ENCODE assay signal across 8 cellular contexts in the genomic region with DNA sequence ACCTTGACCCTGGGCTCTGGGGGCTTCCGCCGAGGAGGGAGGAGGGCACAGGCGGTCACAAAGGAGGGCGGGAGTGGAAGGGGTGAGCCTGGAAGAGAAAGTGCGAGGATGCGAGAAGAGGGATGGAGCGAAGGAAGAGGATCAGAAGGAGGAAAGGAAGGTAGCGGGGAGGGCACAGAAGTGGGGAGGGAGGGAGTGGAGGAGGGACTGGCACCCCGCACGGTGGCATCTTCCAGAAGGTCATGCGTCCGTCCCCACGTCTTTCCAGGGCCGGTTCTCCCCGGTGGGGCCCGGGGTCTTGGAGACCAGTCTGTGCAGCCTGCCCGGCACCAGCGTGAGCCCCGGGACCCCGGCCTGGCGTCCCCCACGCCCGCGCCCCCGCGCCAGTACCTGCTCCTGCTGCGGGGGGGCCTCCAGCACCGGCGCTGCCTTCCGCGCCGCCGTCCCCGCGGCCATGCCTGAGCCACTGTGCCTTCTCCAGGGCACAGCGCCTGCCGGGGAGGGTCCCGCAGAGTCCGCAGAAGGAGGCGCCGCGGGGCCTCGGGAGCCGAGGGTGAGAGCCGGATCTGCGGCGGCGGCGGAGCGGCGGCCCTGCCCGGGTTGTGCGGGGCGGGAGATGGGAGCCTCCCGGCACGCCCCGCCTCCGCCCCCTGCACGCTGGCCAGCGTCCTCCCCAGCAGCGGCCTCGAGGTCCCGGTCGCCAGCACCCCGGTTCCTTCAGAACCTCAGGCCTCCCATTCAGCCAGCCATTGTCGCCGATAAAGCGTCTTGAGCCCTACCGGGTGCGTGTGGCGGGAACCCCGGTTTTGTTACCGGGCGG. TPM values are rescaled to one million over a fixed set of nuclear protein-coding genes. Genes with fewer than 3 reads are reported as not detected.
DNase-seq lines count a peak whose midpoint lies in the region; ATAC-seq, FAIRE-seq and TF ChIP-seq lines count a peak whose summit lies in the region.

A gene (minus strand): TSS at position 618 of the 820 bp plus-strand sequence. CDS start 162 bp downstream, at position 456.

- H3K4me1 Mint-ChIP-seq in activated CD4-positive, alpha-beta memory T cell treated with anti-CD3 and anti-CD28 coated beads for 36 hours (ENCODE audit: low read depth) = peaks cover 6% of the 10 kb centered on the region
- peaks cover 2% of the 10 kb centered on the region for H3K4me1 Mint-ChIP-seq in activated CD4-positive, alpha-beta memory T cell treated with anti-CD3 and anti-CD28 coated beads, Interleukin-2, amount 10 ng/mL, durations not matched to agents 7 days and 5 days
- H3K4me1 Mint-ChIP-seq in immature natural killer cell = peaks cover 0 to 2% of the 10 kb centered on the region in 2 donors

- no peaks in the 10 kb centered on the region for H4K20me1 ChIP-seq in K562 (replicated peaks; ENCODE audit: control insufficient read depth, insufficient read depth, low read length)

- no peaks in the 10 kb centered on the region for H3K9me3 Mint-ChIP-seq in activated CD4-positive, alpha-beta memory T cell treated with anti-CD3 and anti-CD28 coated beads for 36 hours
- H3K9me3 Mint-ChIP-seq in activated CD4-positive, alpha-beta memory T cell treated with anti-CD3 and anti-CD28 coated beads, Interleukin-2, amount 10 ng/mL, durations not matched to agents 7 days and 5 days = no peaks in the 10 kb centered on the region
- peaks cover 0 to 5% (median 2%) of the 10 kb centered on the region in 6 donors for H3K9me3 Mint-ChIP-seq in immature natural killer cell

- peak; percentile 17 for DNase-seq in activated CD4-positive, alpha-beta memory T cell treated with anti-CD3 and anti-CD28 coated beads for 36 hours
- no peak for DNase-seq in activated CD4-positive, alpha-beta memory T cell treated with anti-CD3 and anti-CD28 coated beads, Interleukin-2, amount 10 ng/mL, durations not matched to agents 7 days and 5 days
- peak in 2 of 4 experiments; percentile 26 to 35 for DNase-seq in K562 (ENCODE audit: extremely low read depth in 1 of 4, low spot score in 3 of 4)
- no peak for DNase-seq in immature natural killer cell
- DNase-seq in stimulated activated CD4-positive, alpha-beta T cell treated with anti-CD3 and anti-CD28 coated beads, Interleukin-4, amount 100 ng/mL, for 48 hours (ENCODE audit: low read depth in 2 of 2) = peak; percentile 8 to 20
- no peak for DNase-seq in 8988T
- DNase-seq in HUDEP-2 (lab: John Stamatoyannopoulos, UW; ENCODE audit: unreplicated experiment in 76 of 76) = no peak

- ATAC-seq in K562 (peak; percentile 69), GM21576 (IDR thresholded peaks at IDR 0.05; ENCODE audit: unreplicated experiment) (no peak)

- POLR2A ChIA-PET in activated CD4-positive, alpha-beta memory T cell treated with anti-CD3 and anti-CD28 coated beads for 36 hours (lab: Charles Lee) = no interaction called here
- POLR2A ChIA-PET in activated CD4-positive, alpha-beta memory T cell treated with anti-CD3 and anti-CD28 coated beads, Interleukin-2, amount 10 ng/mL, durations not matched to agents 7 days and 5 days (lab: Charles Lee) = no interaction called here
- POLR2A ChIA-PET in K562 (lab: Yijun Ruan, JAX) = no interaction called here

- in situ Hi-C loops in K562 (cut with MboI) = no loop called here

- peak within 1 kb of the TSS in 1 of 2 experiments; percentile 39; a peak in 1 of 4 replicates for H3K9ac ChIP-seq in K562 (ENCODE audit: insufficient read depth in 1 of 2, low read depth in 2 of 2, low read length in 2 of 2)

- H3K27me3 ChIP-seq in K562 (ENCODE audit: control insufficient read depth in 2 of 2, insufficient read depth in 2 of 2, low read length in 2 of 2) = peaks cover 20 to 41% of the 10 kb centered on the region in 2 experiments; a peak in 4 of 5 replicates

- H3K9me1 ChIP-seq in K562 (ENCODE audit: control insufficient read depth, insufficient read depth, low read length) = no peaks in the 10 kb centered on the region

- TF ChIP-seq POLR2A in K562 (conservative IDR thresholded peaks at IDR 0.05) = no peak

- peak within 1 kb of the TSS; percentile 6 for H3K4me3 Mint-ChIP-seq in activated CD4-positive, alpha-beta memory T cell treated with anti-CD3 and anti-CD28 coated beads for 36 hours
- H3K4me3 Mint-ChIP-seq in activated CD4-positive, alpha-beta memory T cell treated with anti-CD3 and anti-CD28 coated beads, Interleukin-2, amount 10 ng/mL, durations not matched to agents 7 days and 5 days = no peak within 1 kb of the TSS
- peak within 1 kb of the TSS in 4 of 5 donors; percentile 6 to 56 (median 30) for H3K4me3 Mint-ChIP-seq in immature natural killer cell

- no peak for FAIRE-seq in K562 (lab: Jason Lieb, UNC)

- peaks cover 39% of the 10 kb centered on the region for H3K27me3 Mint-ChIP-seq in activated CD4-positive, alpha-beta memory T cell treated with anti-CD3 and anti-CD28 coated beads for 36 hours
- H3K27me3 Mint-ChIP-seq in activated CD4-positive, alpha-beta memory T cell treated with anti-CD3 and anti-CD28 coated beads, Interleukin-2, amount 10 ng/mL, durations not matched to agents 7 days and 5 days = peaks cover 60% of the 10 kb centered on the region
- H3K27me3 Mint-ChIP-seq in immature natural killer cell (ENCODE audit: low read depth in 3 of 3) = peaks cover 14 to 24% (median 15%) of the 10 kb centered on the region in 3 donors

- no peak for TF ChIP-seq RAD21 in K562 (CRISPR knock-in tag; conservative IDR thresholded peaks at IDR 0.05 in 1 of 2, IDR thresholded peaks at IDR 0.05 in 1 of 2)

- H3K36me3 ChIP-seq in K562 (ENCODE audit: control insufficient read depth, insufficient read depth, low read length) = no peaks in the 10 kb centered on the region

- BruUV-seq in K562 (replicated peaks; lab: Mats Ljungman, UMichigan) = no TSS peak

- H3K27ac Mint-ChIP-seq in activated CD4-positive, alpha-beta memory T cell treated with anti-CD3 and anti-CD28 coated beads for 36 hours = no peak within 1 kb of the TSS
- no peak within 1 kb of the TSS for H3K27ac Mint-ChIP-seq in activated CD4-positive, alpha-beta memory T cell treated with anti-CD3 and anti-CD28 coated beads, Interleukin-2, amount 10 ng/mL, durations not matched to agents 7 days and 5 days
- H3K27ac Mint-ChIP-seq in immature natural killer cell = no peak within 1 kb of the TSS

- peak within 1 kb of the TSS; percentile 37; the same call in 1 of the 2 replicates for H2AFZ ChIP-seq in K562 (ENCODE audit: low read depth, low read length)

- TF ChIP-seq CTCF in K562 (IDR thresholded peaks at IDR 0.05 in 2 of 3, conservative IDR thresholded peaks at IDR 0.05 in 1 of 3; ENCODE audit: insufficient read depth in 2 of 3, low read depth in 1 of 3, low read length in 3 of 3) = no peak

- no peak within 1 kb of the TSS for H3K4me3 ChIP-seq in K562

- peaks cover 0 to 10% of the 10 kb centered on the region in 2 experiments; a peak in 2 of 5 replicates for H3K4me1 ChIP-seq in K562 (replicated peaks in 1 of 2; ENCODE audit: control insufficient read depth in 2 of 2, insufficient read depth in 2 of 2, low read length in 2 of 2)

- TF ChIP-seq EP300 in K562 (IDR thresholded peaks at IDR 0.05; ENCODE audit: low read length) = no peak

- no peak within 1 kb of the TSS for H3K4me2 ChIP-seq in K562 (ENCODE audit: insufficient read depth, low read length)

- WGBS in K562 (ENCODE audit: insufficient coverage, low coverage, missing lambda C conversion rate) = 9% methylated on average over 15 of the region's 74 CpGs

- no peak within 1 kb of the TSS for H3K27ac ChIP-seq in K562 (ENCODE audit: extremely low read depth, low read depth, low read length)

- H3K79me2 ChIP-seq in K562 (ENCODE audit: control insufficient read depth, insufficient read depth, low read length) = no peaks in the 10 kb centered on the region

- intact Hi-C loops in activated CD4-positive, alpha-beta memory T cell treated with anti-CD3 and anti-CD28 coated beads for 36 hours (cut with micrococcal nuclease) = no loop called here
- intact Hi-C loops in K562 (cut with micrococcal nuclease) = loop anchor here (10.0 kb wide), 1 partner anchor 325 kb away; no protein-coding TSS in a partner anchor

- H3K9me3 ChIP-seq in K562 (replicated peaks; ENCODE audit: control insufficient read depth, insufficient read depth, low read depth, low read length) = no peaks in the 10 kb centered on the region

- no peaks in the 10 kb centered on the region for H3K36me3 Mint-ChIP-seq in activated CD4-positive, alpha-beta memory T cell treated with anti-CD3 and anti-CD28 coated beads for 36 hours
- no peaks in the 10 kb centered on the region for H3K36me3 Mint-ChIP-seq in activated CD4-positive, alpha-beta memory T cell treated with anti-CD3 and anti-CD28 coated beads, Interleukin-2, amount 10 ng/mL, durations not matched to agents 7 days and 5 days (ENCODE audit: low read depth)
- H3K36me3 Mint-ChIP-seq in immature natural killer cell = no peaks in the 10 kb centered on the region

- CTCF ChIA-PET in activated CD4-positive, alpha-beta memory T cell treated with anti-CD3 and anti-CD28 coated beads for 36 hours (lab: Charles Lee) = no interaction called here
- CTCF ChIA-PET in activated CD4-positive, alpha-beta memory T cell treated with anti-CD3 and anti-CD28 coated beads, Interleukin-2, amount 10 ng/mL, durations not matched to agents 7 days and 5 days (lab: Charles Lee) = no interaction called here
- CTCF ChIA-PET in K562 (lab: Yijun Ruan, JAX; ENCODE audit: low intra/inter-chr PET ratio) = no interaction called here

TF ChIP-seq in K562, 482 proteins besides CTCF, POLR2A, EP300 and RAD21 (continues in another document):
- no peak for TF ChIP-seq ZSCAN29 (IDR thresholded peaks at IDR 0.05)

RNA-seq across cellular contexts. Expression of the gene that starts here (rescaled TPM):
- not detected for total RNA-seq in activated CD4-positive, alpha-beta memory T cell treated with anti-CD3 and anti-CD28 coated beads for 36 hours
- total RNA-seq in activated CD4-positive, alpha-beta memory T cell treated with anti-CD3 and anti-CD28 coated beads, Interleukin-2, amount 10 ng/mL, durations not matched to agents 7 days and 5 days = not detected
- total RNA-seq in K562 (2011; cell fraction: chromatin; rRNA removed; ENCODE audit: low replicate concordance) = not detected in 2 replicates
- total RNA-seq in K562 (2011; cell fraction: nucleolus; rRNA removed) = not detected in 2 replicates
- total RNA-seq in K562 (2011; cell fraction: nucleoplasm; rRNA removed) = not detected in 2 replicates
- total RNA-seq in K562 (2014; rRNA removed) = not detected in 2 replicates
- total RNA-seq in K562 (2014; rRNA removed; fragmentation: Illumina TruSeq; extraction: Trizol) = not detected in 2 replicates
- not detected in 2 replicates for total RNA-seq in K562 (2015; rRNA removed; fragmentation: Illumina TruSeq; extraction: Trizol)
- not detected in 2 replicates for total RNA-seq in K562 (2021)
- polyA plus RNA-seq in K562 (2011; rRNA removed) = not detected in 2 replicates
- not detected in 2 replicates for polyA plus RNA-seq in K562 (2011; cell fraction: cytosol; rRNA removed)
- not detected in 2 replicates for polyA plus RNA-seq in K562 (2011; cell fraction: nucleus; rRNA removed)
- not detected in 2 replicates for polyA plus RNA-seq in K562 (2012)
- not detected in 2 replicates for polyA plus RNA-seq in K562 (2014; fragmentation: Illumina TruSeq; extraction: Trizol)
- not detected for polyA plus RNA-seq in K562 (2014; fragmentation: Nextera tagmentation; extraction: Ambion mirVana)
- polyA plus RNA-seq in K562 (2014; rRNA removed) = not detected in 2 replicates
- polyA minus RNA-seq in K562 (2011; rRNA and poly(A)+ RNA removed) = not detected in 2 replicates
- polyA minus RNA-seq in K562 (2011; cell fraction: cytosol; rRNA and poly(A)+ RNA removed) = not detected in 2 replicates
- polyA minus RNA-seq in K562 (2011; cell fraction: nucleus; rRNA and poly(A)+ RNA removed) = not detected in 2 replicates
- not detected for polyA plus RNA-seq in immature natural killer cell

Comparison
In these comparisons a context has a peak if more than half of its experiments do, and no peak if none do; other contexts are left out.
1. Peak in DNase-seq in activated CD4-positive, alpha-beta memory T cell treated with anti-CD3 and anti-CD28 coated beads for 36 hours; RNA of the gene not detected or under 1 TPM.
2. Peak in ATAC-seq in K562; RNA of the gene not detected or under 1 TPM.
3. DNase-seq: peak in stimulated activated CD4-positive, alpha-beta T cell treated with anti-CD3 and anti-CD28 coated beads, Interleukin-4, amount 100 ng/mL, for 48 hours (2 of 2); none in activated CD4-positive, alpha-beta memory T cell treated with anti-CD3 and anti-CD28 coated beads, Interleukin-2, amount 10 ng/mL, durations not matched to agents 7 days and 5 days (single experiment), immature natural killer cell (0 of 3), 8988T (single experiment) and HUDEP-2 (0 of 76).